ENCODE assay signal across 8 cellular contexts in the genomic region with DNA sequence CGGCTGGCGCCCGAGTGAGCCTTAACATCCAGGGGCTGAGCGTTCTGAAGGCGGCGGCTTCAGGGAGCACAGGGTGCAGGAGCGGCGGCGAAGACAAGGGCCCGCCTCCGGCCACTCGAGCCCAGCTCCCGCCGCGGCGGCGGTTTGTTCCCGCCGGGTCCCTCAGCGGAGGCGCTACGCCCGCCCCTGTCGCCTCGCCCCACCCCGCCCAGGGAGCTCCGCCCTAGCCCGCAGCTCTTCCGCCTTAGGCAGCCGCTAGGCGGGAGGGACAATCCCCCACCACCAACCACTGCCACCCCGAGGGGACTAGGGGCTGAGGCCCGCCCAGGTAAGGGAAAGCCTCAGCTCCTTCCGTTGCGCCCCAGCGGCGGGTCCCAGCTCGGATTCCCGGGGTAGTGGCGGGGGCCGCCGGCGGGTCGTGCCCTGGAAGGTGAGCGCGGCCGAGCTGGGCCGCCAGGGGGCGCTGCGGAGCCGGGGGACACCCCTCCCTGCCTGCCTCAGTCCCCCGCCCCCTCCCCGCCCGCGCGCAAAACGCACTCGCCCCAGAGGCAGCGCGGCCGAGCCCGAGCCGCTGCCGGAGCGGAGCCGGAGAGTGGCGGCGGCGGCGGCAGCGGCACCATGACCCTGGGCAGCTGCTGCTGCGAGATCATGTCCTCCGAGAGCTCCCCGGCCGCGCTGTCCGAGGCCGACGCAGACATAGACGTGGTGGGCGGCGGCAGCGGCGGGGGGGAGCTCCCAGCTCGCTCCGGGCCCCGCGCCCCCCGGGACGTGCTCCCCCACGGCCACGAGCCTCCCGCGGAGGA. TPM values are rescaled to one million over a fixed set of nuclear protein-coding genes. Genes with fewer than 3 reads are reported as not detected.
A peak's percentile ranks its signal among the peaks of the same experiment; 100 is the strongest.
DNase-seq lines count a peak whose midpoint lies in the region; ATAC-seq and TF ChIP-seq lines count a peak whose summit lies in the region.

TSS of gene FOXD2 (plus strand) at position 527 of the 803 bp plus-strand sequence. CDS start at position 619, 92 bp downstream.

- ATAC-seq in HG03432 (IDR thresholded peaks at IDR 0.05; ENCODE audit: unreplicated experiment), result peak; percentile 86

- peaks cover 39% of the 10 kb centered on the region for H3K4me1 Mint-ChIP-seq in CD14-positive monocyte

- intact Hi-C loops in CD14-positive monocyte (cut with micrococcal nuclease), result loop anchor here (5.0 to 10.0 kb wide), 3 partner anchors 100 to 287 kb away; no protein-coding TSS in a partner anchor

- H3K27ac Mint-ChIP-seq in CD14-positive monocyte, result peak within 1 kb of the TSS in 4 of 7 donors; percentile 40 to 79 (median 50)

- H3K27me3 Mint-ChIP-seq in CD14-positive monocyte (ENCODE audit: low read depth in 3 of 3), result peaks cover 45 to 55% (median 45%) of the 10 kb centered on the region in 3 donors

- peaks cover 0 to 37% (median 26%) of the 10 kb centered on the region in 7 donors for H3K9me3 Mint-ChIP-seq in CD14-positive monocyte

- peak; percentile 100 for TF ChIP-seq CTCF in CD14-positive monocyte (IDR thresholded peaks at IDR 0.05)

- H3K4me3 Mint-ChIP-seq in CD14-positive monocyte, result peak within 1 kb of the TSS; percentile 85 to 93

- peaks cover 22 to 32% of the 10 kb centered on the region in 2 donors for H3K36me3 Mint-ChIP-seq in CD14-positive monocyte

- DNase-seq in CD14-positive monocyte (ENCODE audit: low spot score), result peak; percentile 77
- peak; percentile 99 for DNase-seq in GM19238 (ENCODE audit: insufficient read length, low spot score)
- peak; percentile 27 for DNase-seq in NCI-H524 treated with DMSO at 0.1 percent for 48 hours (lab: John Stamatoyannopoulos, UW)
- DNase-seq in activated CD4-positive, alpha-beta T cell treated with anti-CD3 and anti-CD28 coated beads, Interleukin-2, amount 50 U/mL, for 1 hour, result peak; percentile 92
- DNase-seq in ecto neural progenitor cell (ENCODE audit: low spot score), result peak; percentile 96
- peak; percentile 67 for DNase-seq in medulla oblongata (ENCODE audit: extremely low spot score)
- peak; percentile 80 for DNase-seq in stimulated activated CD8-positive, alpha-beta memory T cell treated with anti-CD3 and anti-CD28 coated beads, Interleukin-12 subunit alpha, Interleukin-12 subunit beta, amount 100 ng/mL, for 24 hours (ENCODE audit: extremely low read depth)

RNA-seq across cellular contexts. Expression of gene FOXD2, which starts in this region (rescaled TPM):
- polyA plus RNA-seq in CD14-positive monocyte, result under 1 TPM in 1 of 2 donors, not detected in 1; 0.11 TPM

Comparison
In these comparisons a context has a peak if more than half of its experiments do, and no peak if none do; other contexts are left out.
1. Peak in every context shown above with its lines: DNase-seq and ATAC-seq.
2. Peak in DNase-seq in CD14-positive monocyte; RNA of the gene not detected or under 1 TPM.
3. DNase-seq: peak in every context shown above with its lines; median percentile 99 in GM19238; 96 in ecto neural progenitor cell; 92 in activated CD4-positive, alpha-beta T cell treated with anti-CD3 and anti-CD28 coated beads, Interleukin-2, amount 50 U/mL, for 1 hour; 80 in stimulated activated CD8-positive, alpha-beta memory T cell treated with anti-CD3 and anti-CD28 coated beads, Interleukin-12 subunit alpha, Interleukin-12 subunit beta, amount 100 ng/mL, for 24 hours; 77 in CD14-positive monocyte; 67 in medulla oblongata; 27 in NCI-H524 treated with DMSO at 0.1 percent for 48 hours.